ENCODE assay signal across 13 cellular contexts in genomic region chr5:68333649-68334549, GRCh38.
DNase-seq lines count a peak whose midpoint lies in the region; ATAC-seq, FAIRE-seq and TF ChIP-seq lines count a peak whose summit lies in the region.
"Had no signal": no experiment of that assay in that cellular context is flagged by ENCODE, and none has a peak within 500 bp of the region (broad histone marks: within the 10 kb centered on the region; RNA-seq: fewer than 3 reads in every experiment).

No MANE protein-coding gene starts in this region.

- H3K56ac ChIP-seq in IMR-90 (ENCODE audit: extremely low read depth, insufficient read depth, low read length): no peak overlapping the region

- H3K18ac ChIP-seq in IMR-90 (ENCODE audit: low read depth, low read length): no peak overlapping the region

- H3K4me3 ChIP-seq in IMR-90 (ENCODE audit: insufficient read depth, low read depth, low read length) (no peak overlapping the region), keratinocyte (ENCODE audit: control insufficient read depth in 2 of 3, extremely low read depth in 1 of 3, insufficient read depth in 2 of 3, low read depth in 1 of 3, low read length in 3 of 3) (no peak overlapping the region)
- H3K4me3 ChIP-seq: coronary artery, SJSA1 had no signal

- no peak overlapping the region for H2AK9ac ChIP-seq in IMR-90 (replicated peaks; ENCODE audit: low read depth, low read length, poor library complexity)

- H3K27ac Mint-ChIP-seq in activated T-helper 17 cell treated with anti-CD3 and anti-CD28 coated beads, Interleukin-2, amount 50 U/mL, for 72 hours: no peak overlapping the region

- H3K36me3 Mint-ChIP-seq in activated T-helper 17 cell treated with anti-CD3 and anti-CD28 coated beads, Interleukin-2, amount 50 U/mL, for 72 hours (ENCODE audit: low read depth): no peaks in the 10 kb centered on the region

- H4K5ac ChIP-seq in IMR-90 (ENCODE audit: low read depth, low read length): no peak overlapping the region

- BruUV-seq in IMR-90 (replicated peaks; lab: Mats Ljungman, UMichigan): no TSS peak

- FAIRE-seq in keratinocyte (lab: Jason Lieb, UNC): peak; percentile 78

- TF ChIP-seq POLR2A in IMR-90 (IDR thresholded peaks at IDR 0.05; ENCODE audit: low read depth, low read length): no peak

- no peaks in the 10 kb centered on the region for H3K79me2 ChIP-seq in keratinocyte (ENCODE audit: control insufficient read depth, insufficient read depth, low read length)

- ATAC-seq in IMR-90 (ENCODE audit: low read depth): peak; percentile 63
- ATAC-seq in activated T-helper 17 cell treated with anti-CD3 and anti-CD28 coated beads, Interleukin-2, amount 50 U/mL, for 72 hours (replicated peaks): peak; percentile 74
- no peak for ATAC-seq in HG03378 (IDR thresholded peaks at IDR 0.05; ENCODE audit: unreplicated experiment)
- ATAC-seq in HG03280 (IDR thresholded peaks at IDR 0.05; ENCODE audit: unreplicated experiment): no peak

- H3K9me3 Mint-ChIP-seq in activated T-helper 17 cell treated with anti-CD3 and anti-CD28 coated beads, Interleukin-2, amount 50 U/mL, for 72 hours: no peaks in the 10 kb centered on the region

- no peaks in the 10 kb centered on the region for H3K9me3 ChIP-seq in IMR-90 (ENCODE audit: control insufficient read depth, insufficient read depth, low read length)
- no peaks in the 10 kb centered on the region for H3K9me3 ChIP-seq in keratinocyte (ENCODE audit: control insufficient read depth, low read depth, low read length)
- H3K9me3 ChIP-seq: SJSA1 had no signal

- H3K27me3 ChIP-seq in IMR-90 (ENCODE audit: control insufficient read depth, insufficient read depth, low read length) (no peaks in the 10 kb centered on the region; the same call in 1 of the 2 replicates), keratinocyte (ENCODE audit: control insufficient read depth, extremely low read depth, insufficient read depth, low read length) (no peaks in the 10 kb centered on the region)
- H3K27me3 ChIP-seq: SJSA1 had no signal

- TF ChIP-seq RAD21 in IMR-90 (IDR thresholded peaks at IDR 0.05; ENCODE audit: low read length): no peak; the same call in 1 of the 2 replicates

- H3K4me3 Mint-ChIP-seq in activated T-helper 17 cell treated with anti-CD3 and anti-CD28 coated beads, Interleukin-2, amount 50 U/mL, for 72 hours: no peak overlapping the region

- H3K4ac ChIP-seq in IMR-90 (ENCODE audit: low read depth, low read length): peak overlapping the region; percentile 17; the same call in 1 of the 2 replicates

- in situ Hi-C loops in IMR-90 (cut with MboI; ENCODE audit: low sequenced_read_pairs): no loop called here

- intact Hi-C loops in IMR-90 (cut with micrococcal nuclease): no loop called here

- no peak overlapping the region for H2AK5ac ChIP-seq in IMR-90 (ENCODE audit: low read depth, low read length)

- no peaks in the 10 kb centered on the region for H3K4me1 Mint-ChIP-seq in activated T-helper 17 cell treated with anti-CD3 and anti-CD28 coated beads, Interleukin-2, amount 50 U/mL, for 72 hours

- H4K8ac ChIP-seq in IMR-90 (ENCODE audit: low read depth in 2 of 2, low read length in 2 of 2): peak overlapping the region in 1 of 2 experiments; percentile 22; a peak in 1 of 4 replicates

- no peak overlapping the region for H2BK20ac ChIP-seq in IMR-90 (ENCODE audit: low read depth, low read length)

- no peak overlapping the region for H2BK15ac ChIP-seq in IMR-90 (ENCODE audit: low read depth, low read length)

- POLR2A ChIA-PET in IMR-90 (lab: Charles Lee; ENCODE audit: unreplicated experiment): no interaction called here

- no peak overlapping the region for H3K23ac ChIP-seq in IMR-90 (ENCODE audit: low read depth, low read length)

- H3K27ac ChIP-seq in IMR-90 (ENCODE audit: insufficient read depth, low read length): no peak overlapping the region
- H3K27ac ChIP-seq in keratinocyte (ENCODE audit: control insufficient read depth, insufficient read depth, low read length): peak overlapping the region; percentile 72
- H3K27ac ChIP-seq: coronary artery, SJSA1 had no signal

- no peak overlapping the region for H2AFZ ChIP-seq in IMR-90 (replicated peaks; ENCODE audit: low read length, poor library complexity)
- no peak overlapping the region for H2AFZ ChIP-seq in keratinocyte (ENCODE audit: control insufficient read depth, low read length)

- H4K91ac ChIP-seq in IMR-90 (ENCODE audit: insufficient read depth, low read depth, low read length): no peak overlapping the region

- WGBS in IMR-90 (ENCODE audit: extremely low coverage in 2 of 2, insufficient read length in 1 of 2), 2 experiments: no CpG with 5 or more reads among the region's 2 CpGs

- H3K9me1 ChIP-seq in IMR-90 (ENCODE audit: insufficient read depth, low read length) (peaks cover 8% of the 10 kb centered on the region), keratinocyte (ENCODE audit: control insufficient read depth, extremely low read depth, insufficient read depth, low read length) (no peaks in the 10 kb centered on the region)

- H3K14ac ChIP-seq in IMR-90 (replicated peaks; ENCODE audit: low read depth, low read length): no peak overlapping the region

- CTCF ChIA-PET in IMR-90 (lab: Yijun Ruan, JAX): no interaction called here

- TF ChIP-seq CTCF in IMR-90 (conservative IDR thresholded peaks at IDR 0.05; ENCODE audit: low read depth, low read length) (0 out of 2 replicates have a peak, but pooled peaks have one; percentile 34), keratinocyte (optimal IDR thresholded peaks at IDR 0.05 in 1 of 3, IDR thresholded peaks at IDR 0.05 in 1 of 3, conservative IDR thresholded peaks at IDR 0.05 in 1 of 3; ENCODE audit: extremely low read depth in 1 of 3, insufficient read depth in 2 of 3, low read length in 3 of 3) (peak in 2 of 3 experiments; percentile 36 to 45)

- no peaks in the 10 kb centered on the region for H3K79me1 ChIP-seq in IMR-90 (ENCODE audit: low read depth in 1 of 2, low read length in 2 of 2)

- no peak overlapping the region for H2BK120ac ChIP-seq in IMR-90 (ENCODE audit: low read depth, low read length)

- dilution Hi-C loops in IMR-90 (cut with HindIII; ENCODE audit: low sequenced_read_pairs, unreplicated experiment) (no loop called here), keratinocyte (cut with MboI; ENCODE audit: extremely low pct_ligation_motif_present, low sequenced_read_pairs) (no loop called here)

- no peak overlapping the region for H3K9ac ChIP-seq in IMR-90 (ENCODE audit: low read depth, low read length)
- peak overlapping the region; percentile 29 for H3K9ac ChIP-seq in keratinocyte (ENCODE audit: control insufficient read depth, extremely low read depth, insufficient read depth, low read length)

- peak; percentile 66 for DNase-seq in AG08396 (ENCODE audit: low spot score)
- peak; percentile 82 for DNase-seq in IMR-90
- no peak for DNase-seq in keratinocyte (ENCODE audit: low read depth, low spot score)
- DNase-seq in cerebellum (ENCODE audit: low spot score): no peak
- DNase-seq in pons (ENCODE audit: low spot score): no peak
- DNase-seq: activated CD8-positive, alpha-beta memory T cell treated with anti-CD3 and anti-CD28 coated beads, Interleukin-2, amount 50 U/mL, for 48 hours; NCI-H2171; nucleus accumbens had no signal

- H3K4me2 ChIP-seq in IMR-90 (ENCODE audit: low read depth, low read length) (no peak overlapping the region), keratinocyte (ENCODE audit: control insufficient read depth, extremely low read depth, insufficient read depth, low read depth, low read length) (peak overlapping the region; percentile 49)

- H2BK5ac ChIP-seq in IMR-90 (ENCODE audit: low read depth, low read length, poor library complexity, severe bottlenecking): no peak overlapping the region

- H3K4me1 ChIP-seq in IMR-90 (ENCODE audit: control insufficient read depth, insufficient read depth, low read length): peaks cover 5% of the 10 kb centered on the region
- peaks cover 41% of the 10 kb centered on the region for H3K4me1 ChIP-seq in keratinocyte (ENCODE audit: control insufficient read depth, extremely low read depth, insufficient read depth, low read length)
- H3K4me1 ChIP-seq: SJSA1 had no signal

- H3K36me3 ChIP-seq in IMR-90 (ENCODE audit: control insufficient read depth, insufficient read depth, low read length): no peaks in the 10 kb centered on the region
- no peaks in the 10 kb centered on the region for H3K36me3 ChIP-seq in keratinocyte (ENCODE audit: control insufficient read depth in 2 of 2, extremely low read depth in 1 of 2, insufficient read depth in 2 of 2, low read length in 2 of 2)
- H3K36me3 ChIP-seq: SJSA1 had no signal

- H4K20me1 ChIP-seq in IMR-90 (ENCODE audit: insufficient read depth, low read length): no peaks in the 10 kb centered on the region
- no peaks in the 10 kb centered on the region for H4K20me1 ChIP-seq in keratinocyte (ENCODE audit: control insufficient read depth, extremely low read depth, insufficient read depth, low read length)

- H3K27me3 Mint-ChIP-seq in activated T-helper 17 cell treated with anti-CD3 and anti-CD28 coated beads, Interleukin-2, amount 50 U/mL, for 72 hours: no peaks in the 10 kb centered on the region

TF ChIP-seq in IMR-90, 13 proteins besides CTCF, POLR2A, EP300 and RAD21 (continues in another document):
- TF ChIP-seq USF2 (IDR thresholded peaks at IDR 0.05; ENCODE audit: low read depth, low read length) (no peak), FOS (IDR thresholded peaks at IDR 0.05; ENCODE audit: low read depth, low read length) (no peak; the same call in 1 of the 2 replicates), BHLHE40 (IDR thresholded peaks at IDR 0.05; ENCODE audit: low read depth, low read length) (no peak), CEBPB (IDR thresholded peaks at IDR 0.05; ENCODE audit: low read depth, low read length) (no peak), CHD1 (IDR thresholded peaks at IDR 0.05; ENCODE audit: low read depth, low read length) (no peak), MAZ (IDR thresholded peaks at IDR 0.05; ENCODE audit: borderline replicate concordance, low read depth, low read length) (no peak), RCOR1 (IDR thresholded peaks at IDR 0.05; ENCODE audit: insufficient replicate concordance, low read length) (no peak), MAFK (IDR thresholded peaks at IDR 0.05; ENCODE audit: low read depth, low read length) (no peak)

Comparison
In these comparisons a context has a peak if more than half of its experiments do, and no peak if none do; other contexts are left out.
1. DNase-seq: peak in AG08396 (single experiment) and IMR-90 (single experiment); none in keratinocyte (single experiment), cerebellum (single experiment) and pons (single experiment).
2. ATAC-seq: peak in IMR-90 (single experiment) and activated T-helper 17 cell treated with anti-CD3 and anti-CD28 coated beads, Interleukin-2, amount 50 U/mL, for 72 hours (single experiment); none in HG03378 (single experiment) and HG03280 (single experiment).